In the genomic region with DNA sequence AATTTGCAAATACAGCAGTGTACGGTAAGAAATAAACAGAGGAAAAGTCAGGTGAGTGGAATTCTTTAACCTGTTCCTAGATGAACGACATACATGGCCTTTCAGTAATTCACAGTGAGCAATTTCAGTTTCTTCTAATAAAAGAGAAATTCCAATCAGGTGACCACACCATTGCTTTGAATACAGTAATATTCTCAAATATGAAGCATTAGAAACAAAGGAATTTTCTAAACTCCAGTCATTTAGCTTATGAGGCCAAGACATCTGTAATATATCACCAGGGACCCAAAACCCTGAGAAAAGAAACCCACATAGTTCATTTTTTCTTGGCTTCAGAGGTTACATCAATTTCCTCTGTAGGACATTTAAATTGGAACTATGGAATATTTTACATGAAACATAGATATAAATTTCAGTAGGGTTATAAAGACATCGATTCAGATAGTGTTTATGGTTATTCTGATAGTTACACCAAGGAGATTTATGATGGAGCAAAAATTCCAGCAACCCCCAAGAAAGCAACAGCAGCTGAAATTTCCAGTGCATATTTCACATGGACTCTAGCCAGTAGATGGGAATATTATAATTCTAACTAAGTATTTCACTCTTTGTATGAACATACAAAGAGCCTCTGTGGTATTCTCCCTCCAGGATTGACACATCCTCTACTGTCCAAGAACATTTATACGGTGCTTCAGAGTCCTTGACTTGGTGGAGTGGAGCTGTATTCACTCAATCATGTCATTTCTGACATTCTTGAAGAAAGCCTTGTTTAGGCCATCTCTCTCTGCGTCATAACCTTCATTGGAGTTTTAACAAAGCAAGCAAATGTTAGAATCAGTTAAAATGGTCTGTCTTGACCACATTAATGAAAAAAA, we compare ENCODE assay signal across 24 cellular contexts.
A peak's percentile ranks its signal among the peaks of the same experiment; 100 is the strongest.
DNase-seq lines count a peak whose midpoint lies in the region; ATAC-seq, FAIRE-seq and TF ChIP-seq lines count a peak whose summit lies in the region.
"Had no signal": no experiment of that assay in that cellular context is flagged by ENCODE, and none has a peak within 500 bp of the region (broad histone marks: within the 10 kb centered on the region; RNA-seq: fewer than 3 reads in every experiment).

No MANE protein-coding gene starts in this region.

- H4K20me1 ChIP-seq in astrocyte (ENCODE audit: insufficient read depth, low read length), result no peaks in the 10 kb centered on the region

- H3K79me2 ChIP-seq in astrocyte (ENCODE audit: insufficient read depth, low read length), result no peaks in the 10 kb centered on the region

- H3K9me3 ChIP-seq in astrocyte (ENCODE audit: insufficient read depth, low read depth, low read length) (no peaks in the 10 kb centered on the region), mesodermal cell (ENCODE audit: control insufficient read depth, low read length) (no peaks in the 10 kb centered on the region)
- H3K9me3 ChIP-seq: ascending aorta, gastroesophageal sphincter, mucosa of descending colon, upper lobe of left lung had no signal

- peaks cover 48% of the 10 kb centered on the region for H3K4me1 Mint-ChIP-seq in astrocyte (ENCODE audit: low read depth, unreplicated experiment)
- H3K4me1 Mint-ChIP-seq in activated naive CD8-positive, alpha-beta T cell treated with anti-CD3 and anti-CD28 coated beads, Interleukin-2, amount 50 U/mL, for 24 hours, result no peaks in the 10 kb centered on the region
- H3K4me1 Mint-ChIP-seq: stimulated activated naive CD8-positive, alpha-beta T cell treated with anti-CD3 and anti-CD28 coated beads, Interleukin-15, amount 100 ng/mL, for 72 hours had no signal

- in situ Hi-C loops in ACHN (cut with HindIII; ENCODE audit: low pct_ligation_motif_present, low pct_unique_long_range_greater_than_20kb, low sequenced_read_pairs), result no loop called here

- no peaks in the 10 kb centered on the region for H3K27me3 ChIP-seq in astrocyte (ENCODE audit: insufficient read depth, low read length)
- H3K27me3 ChIP-seq: ascending aorta, gastroesophageal sphincter, upper lobe of left lung had no signal

- H2AFZ ChIP-seq in astrocyte (ENCODE audit: low read depth, low read length), result no peak overlapping the region

- no peaks in the 10 kb centered on the region for H3K27me3 Mint-ChIP-seq in astrocyte (ENCODE audit: low read depth, unreplicated experiment)
- no peaks in the 10 kb centered on the region for H3K27me3 Mint-ChIP-seq in activated naive CD8-positive, alpha-beta T cell treated with anti-CD3 and anti-CD28 coated beads, Interleukin-2, amount 50 U/mL, for 24 hours
- H3K27me3 Mint-ChIP-seq: stimulated activated naive CD8-positive, alpha-beta T cell treated with anti-CD3 and anti-CD28 coated beads, Interleukin-15, amount 100 ng/mL, for 72 hours had no signal

- no peak for ATAC-seq in activated naive CD8-positive, alpha-beta T cell treated with anti-CD3 and anti-CD28 coated beads, Interleukin-2, amount 50 U/mL, for 24 hours
- ATAC-seq: gastroesophageal sphincter; left lobe of liver; mucosa of descending colon; sciatic nerve; stimulated activated naive CD8-positive, alpha-beta T cell treated with anti-CD3 and anti-CD28 coated beads, Interleukin-15, amount 100 ng/mL, for 72 hours had no signal

- FAIRE-seq in astrocyte (lab: Jason Lieb, UNC), result peak; percentile 75
- FAIRE-seq: GM19239 had no signal

- peak overlapping the region; percentile 35 for H3K27ac Mint-ChIP-seq in astrocyte (ENCODE audit: unreplicated experiment)
- no peak overlapping the region for H3K27ac Mint-ChIP-seq in activated naive CD8-positive, alpha-beta T cell treated with anti-CD3 and anti-CD28 coated beads, Interleukin-2, amount 50 U/mL, for 24 hours
- H3K27ac Mint-ChIP-seq: stimulated activated naive CD8-positive, alpha-beta T cell treated with anti-CD3 and anti-CD28 coated beads, Interleukin-15, amount 100 ng/mL, for 72 hours had no signal

- peaks cover 8% of the 10 kb centered on the region for H3K4me1 ChIP-seq in astrocyte (ENCODE audit: insufficient read depth, low read length)
- H3K4me1 ChIP-seq in mesodermal cell (ENCODE audit: control insufficient read depth, insufficient read depth, low read length, poor library complexity, severe bottlenecking), result peaks cover 34% of the 10 kb centered on the region
- H3K4me1 ChIP-seq: ascending aorta, gastroesophageal sphincter, upper lobe of left lung had no signal

- TF ChIP-seq CTCF in AG10803 (conservative IDR thresholded peaks at IDR 0.05; ENCODE audit: low read length), result no peak
- no peak for TF ChIP-seq CTCF in astrocyte (IDR thresholded peaks at IDR 0.05; ENCODE audit: insufficient read depth, low read depth, low read length)

- H3K4me2 ChIP-seq in astrocyte (ENCODE audit: low read length), result peak overlapping the region; percentile 18

- DNase-seq in AG10803 (ENCODE audit: low read depth), result peak; percentile 89
- peak; percentile 70 for DNase-seq in HS-5 (ENCODE audit: low read depth)
- DNase-seq in astrocyte (ENCODE audit: low read depth), result peak; percentile 70
- no peak for DNase-seq in ACHN
- DNase-seq in activated naive CD4-positive, alpha-beta T cell treated with anti-CD3 and anti-CD28 coated beads, Interleukin-2, amount 50 U/mL, for 16 hours, result no peak
- no peak for DNase-seq in T1000 (lab: John Stamatoyannopoulos, UW)
- DNase-seq in activated naive CD8-positive, alpha-beta T cell treated with anti-CD3 and anti-CD28 coated beads, Interleukin-2, amount 50 U/mL, for 24 hours, result no peak
- DNase-seq: activated CD4-positive, alpha-beta T cell treated with anti-CD3 and anti-CD28 coated beads, Interleukin-2, amount 50 U/mL, for 1 hour; activated CD8-positive, alpha-beta memory T cell treated with anti-CD3 and anti-CD28 coated beads, Interleukin-2, amount 50 U/mL, for 48 hours; activated gamma-delta T cell treated with Interleukin-2 at 50 U/mL for 16 hours; Karpas-422; mucosa of descending colon; NCI-H2171 treated with DMSO at 0.1 percent for 48 hours; RPMI8226; stimulated activated CD4-positive, alpha-beta T cell treated with anti-CD3 and anti-CD28 coated beads, Interleukin-1b, Interleukin-23, amount 100 ng/mL, for 48 hours; stimulated activated naive CD8-positive, alpha-beta T cell treated with anti-CD3 and anti-CD28 coated beads, Interleukin-15, amount 100 ng/mL, for 72 hours; upper lobe of left lung had no signal

- 100% methylated on average over 1 of the region's 5 CpGs; no CpG with 5 or more reads in 1 of the 2 experiments for WGBS in mesodermal cell (ENCODE audit: insufficient coverage in 2 of 2), 2 experiments

- H3K4me3 ChIP-seq in AG10803 (ENCODE audit: low read length), result no peak overlapping the region
- H3K4me3 ChIP-seq in astrocyte (ENCODE audit: insufficient read depth, low read depth, low read length), result no peak overlapping the region
- no peak overlapping the region for H3K4me3 ChIP-seq in mesodermal cell (ENCODE audit: extremely low read depth, insufficient read depth, low read length, poor library complexity, severe bottlenecking)
- H3K4me3 ChIP-seq: ascending aorta, coronary artery, gastroesophageal sphincter, mucosa of descending colon, upper lobe of left lung had no signal

- H3K9me3 Mint-ChIP-seq in astrocyte (ENCODE audit: unreplicated experiment), result no peaks in the 10 kb centered on the region
- no peaks in the 10 kb centered on the region for H3K9me3 Mint-ChIP-seq in activated naive CD8-positive, alpha-beta T cell treated with anti-CD3 and anti-CD28 coated beads, Interleukin-2, amount 50 U/mL, for 24 hours
- H3K9me3 Mint-ChIP-seq: stimulated activated naive CD8-positive, alpha-beta T cell treated with anti-CD3 and anti-CD28 coated beads, Interleukin-15, amount 100 ng/mL, for 72 hours had no signal

- no peaks in the 10 kb centered on the region for H3K36me3 ChIP-seq in astrocyte (ENCODE audit: insufficient read depth, low read length)
- peaks cover 12% of the 10 kb centered on the region for H3K36me3 ChIP-seq in mesodermal cell (ENCODE audit: control insufficient read depth, insufficient read depth, low read length)
- H3K36me3 ChIP-seq: ascending aorta, gastroesophageal sphincter, upper lobe of left lung had no signal

- H3K9ac ChIP-seq in astrocyte (ENCODE audit: low read length), result peak overlapping the region; percentile 14

- peak overlapping the region; percentile 50 for H3K27ac ChIP-seq in astrocyte (ENCODE audit: low read depth, low read length)
- H3K27ac ChIP-seq in mesodermal cell (ENCODE audit: low read depth, low read length, severe bottlenecking), result peak overlapping the region; percentile 12
- H3K27ac ChIP-seq: ascending aorta, coronary artery, gastroesophageal sphincter, upper lobe of left lung had no signal

- peaks cover 4% of the 10 kb centered on the region for H3K36me3 Mint-ChIP-seq in astrocyte (ENCODE audit: low read depth, unreplicated experiment)
- no peaks in the 10 kb centered on the region for H3K36me3 Mint-ChIP-seq in activated naive CD8-positive, alpha-beta T cell treated with anti-CD3 and anti-CD28 coated beads, Interleukin-2, amount 50 U/mL, for 24 hours (ENCODE audit: low read depth)

- H3K4me3 Mint-ChIP-seq in astrocyte (ENCODE audit: unreplicated experiment), result no peak overlapping the region
- no peak overlapping the region for H3K4me3 Mint-ChIP-seq in activated naive CD8-positive, alpha-beta T cell treated with anti-CD3 and anti-CD28 coated beads, Interleukin-2, amount 50 U/mL, for 24 hours
- H3K4me3 Mint-ChIP-seq: stimulated activated naive CD8-positive, alpha-beta T cell treated with anti-CD3 and anti-CD28 coated beads, Interleukin-15, amount 100 ng/mL, for 72 hours had no signal

Comparison
In these comparisons a context has a peak if more than half of its experiments do, and no peak if none do; other contexts are left out.
1. DNase-seq: peak in AG10803 (single experiment), HS-5 (single experiment) and astrocyte (single experiment); none in ACHN (single experiment), activated naive CD4-positive, alpha-beta T cell treated with anti-CD3 and anti-CD28 coated beads, Interleukin-2, amount 50 U/mL, for 16 hours (single experiment), T1000 (single experiment) and activated naive CD8-positive, alpha-beta T cell treated with anti-CD3 and anti-CD28 coated beads, Interleukin-2, amount 50 U/mL, for 24 hours (single experiment).